1 cellular context compared by ENCODE assay signal in genomic region chr22:22109693-22110466, GRCh38.
TF ChIP-seq lines count a peak whose summit lies in the region.

No MANE protein-coding gene starts in this region.

TF ChIP-seq in K562, 482 proteins besides CTCF, POLR2A, EP300 and RAD21 (continued from another document and continues in another):
- TF ChIP-seq ZSCAN32 (CRISPR knock-in tag; IDR thresholded peaks at IDR 0.05) = 0 out of 2 replicates have a peak, but pooled peaks have one; percentile 16
- TF ChIP-seq TGIF2 (CRISPR knock-in tag; IDR thresholded peaks at IDR 0.05) = no peak; the same call in 1 of the 2 replicates
- no peak for TF ChIP-seq ZNF175 (CRISPR knock-in tag; IDR thresholded peaks at IDR 0.05; ENCODE audit: low read depth)
- no peak for TF ChIP-seq ZNF140 (CRISPR knock-in tag; IDR thresholded peaks at IDR 0.05)
- TF ChIP-seq BCOR (IDR thresholded peaks at IDR 0.05) = no peak
- TF ChIP-seq SREBF2 (CRISPR knock-in tag; IDR thresholded peaks at IDR 0.05) = 0 out of 2 replicates have a peak, but pooled peaks have one; percentile 13
- TF ChIP-seq HDAC6 (IDR thresholded peaks at IDR 0.05; ENCODE audit: low read depth, low read length) = no peak
- no peak for TF ChIP-seq ATF7 (IDR thresholded peaks at IDR 0.05)
- TF ChIP-seq CEBPB (tag; IDR thresholded peaks at IDR 0.05) = no peak
- no peak for TF ChIP-seq ZNF408 (CRISPR knock-in tag; IDR thresholded peaks at IDR 0.05; ENCODE audit: low read depth)
- TF ChIP-seq LCOR (CRISPR knock-in tag; IDR thresholded peaks at IDR 0.05) = peak; percentile 81; the same call in 1 of the 2 replicates
- 0 out of 4 replicates have a peak, but pooled peaks of 1 of the 2 experiments have one; percentile 13 for TF ChIP-seq MLX (CRISPR knock-in tag; conservative IDR thresholded peaks at IDR 0.05)
- peak; percentile 87 for TF ChIP-seq XRCC5 (IDR thresholded peaks at IDR 0.05; ENCODE audit: low read depth, low read length)
- TF ChIP-seq THRB (CRISPR knock-in tag; conservative IDR thresholded peaks at IDR 0.05) = 0 out of 2 replicates have a peak, but pooled peaks have one; percentile 72
- TF ChIP-seq ZNF197 (CRISPR knock-in tag; IDR thresholded peaks at IDR 0.05; ENCODE audit: low read depth) = no peak
- no peak for TF ChIP-seq E2F3 (CRISPR knock-in tag; IDR thresholded peaks at IDR 0.05)
- no peak for TF ChIP-seq ZNF764 (CRISPR knock-in tag; IDR thresholded peaks at IDR 0.05; ENCODE audit: low read depth)
- no peak for TF ChIP-seq CREBBP (IDR thresholded peaks at IDR 0.05; ENCODE audit: low read depth, low read length)
- no peak for TF ChIP-seq NCOA1 (IDR thresholded peaks at IDR 0.05; ENCODE audit: low read depth)
- TF ChIP-seq GTF2F1 (IDR thresholded peaks at IDR 0.05; ENCODE audit: low read depth, low read length) = no peak
- TF ChIP-seq ZC3H11A (IDR thresholded peaks at IDR 0.05; ENCODE audit: low read depth, low read length) = no peak
- TF ChIP-seq ZNF77 (CRISPR knock-in tag; IDR thresholded peaks at IDR 0.05) = peak; percentile 81; the same call in 1 of the 2 replicates
- TF ChIP-seq ZNF511 (CRISPR knock-in tag; IDR thresholded peaks at IDR 0.05) = peak; percentile 83; the same call in 1 of the 2 replicates
- TF ChIP-seq CBFB (CRISPR knock-in tag; IDR thresholded peaks at IDR 0.05) = peak; percentile 86; the same call in 1 of the 2 replicates
- 0 out of 2 replicates have a peak, but pooled peaks have one; percentile 16 for TF ChIP-seq ATF4 (CRISPR knock-in tag; IDR thresholded peaks at IDR 0.05)
- no peak for TF ChIP-seq MCM3 (IDR thresholded peaks at IDR 0.05)
- TF ChIP-seq ZBTB11 (CRISPR knock-in tag; IDR thresholded peaks at IDR 0.05) = peak in 1 of 3 experiments; percentile 46; a peak in 1 of 6 replicates
- no peak for TF ChIP-seq MNT (conservative IDR thresholded peaks at IDR 0.05)
- TF ChIP-seq ZNF121 (CRISPR knock-in tag; conservative IDR thresholded peaks at IDR 0.05) = no peak
- TF ChIP-seq ESRRB (CRISPR knock-in tag; IDR thresholded peaks at IDR 0.05; ENCODE audit: borderline replicate concordance) = 0 out of 2 replicates have a peak, but pooled peaks have one; percentile 78
- no peak for TF ChIP-seq PHF8 (IDR thresholded peaks at IDR 0.05; ENCODE audit: borderline replicate concordance, low read length)
- no peak for TF ChIP-seq FOXM1 (IDR thresholded peaks at IDR 0.05; ENCODE audit: low read depth)
- TF ChIP-seq FOXM1 (CRISPR knock-in tag; IDR thresholded peaks at IDR 0.05; ENCODE audit: low read depth) = no peak; the same call in 1 of the 2 replicates
- no peak for TF ChIP-seq SUPT5H (IDR thresholded peaks at IDR 0.05)
- 0 out of 2 replicates have a peak, but pooled peaks have one; percentile 18 for TF ChIP-seq ZNF263 (CRISPR knock-in tag; IDR thresholded peaks at IDR 0.05; ENCODE audit: borderline replicate concordance)
- peak; percentile 94; the same call in 1 of the 2 replicates for TF ChIP-seq RERE (CRISPR knock-in tag; IDR thresholded peaks at IDR 0.05; ENCODE audit: borderline replicate concordance)
